ENCODE assay signal across 8 cellular contexts in the genomic region with DNA sequence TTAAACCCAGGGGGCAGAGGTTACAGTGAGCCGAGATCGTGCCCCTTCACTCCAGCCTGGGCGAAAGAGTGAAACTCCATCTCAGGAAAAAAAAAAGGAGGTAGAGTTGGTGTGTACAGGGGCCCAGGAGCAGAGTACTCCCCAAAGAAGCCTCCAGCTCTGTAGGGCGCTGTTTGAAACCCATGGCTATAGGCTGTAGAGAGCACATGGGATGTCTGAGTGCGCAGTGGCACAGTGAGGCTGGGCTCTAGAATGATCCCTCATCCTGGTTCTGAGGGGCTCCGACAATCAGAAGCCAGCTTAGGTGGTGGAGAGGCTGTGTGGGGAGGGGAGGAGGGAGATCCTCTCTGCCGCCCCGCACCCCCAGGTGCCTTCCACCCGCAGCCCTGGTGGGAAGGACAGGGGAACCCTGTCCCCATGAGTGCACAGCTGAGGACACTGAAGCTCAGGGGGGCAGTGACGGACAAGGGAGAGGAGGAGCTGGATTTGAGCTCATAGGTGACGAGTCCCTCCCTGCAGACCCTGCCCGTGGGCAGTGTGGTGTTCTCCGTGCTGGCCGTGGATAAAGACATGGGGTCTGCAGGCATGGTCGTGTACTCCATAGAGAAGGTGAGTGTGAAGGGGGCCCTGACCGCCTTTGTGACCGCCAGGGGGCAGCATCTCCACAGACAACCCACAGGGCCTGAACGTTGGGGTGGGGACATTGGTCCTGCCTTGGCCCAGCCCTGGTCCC. TPM values are rescaled to one million over a fixed set of nuclear protein-coding genes. Genes with fewer than 3 reads are reported as not detected.
DNase-seq lines count a peak whose midpoint lies in the region; ATAC-seq, FAIRE-seq and TF ChIP-seq lines count a peak whose summit lies in the region.

No MANE protein-coding gene starts in this region.

- DNase-seq in A549 (ENCODE audit: low read depth in 1 of 2, low spot score in 1 of 2) (peak; percentile 58 to 70), brain microvascular endothelial cell (peak; percentile 25), kidney (peak; percentile 86)
- peak; percentile 87 for DNase-seq in stimulated activated CD4-positive, alpha-beta T cell treated with anti-CD3 and anti-CD28 coated beads, Interleukin-2, amount 100 ng/mL, for 24 hours

- H3K4me1 ChIP-seq in A549 (0 out of 3 replicates have a peak, but pooled peaks cover 6% of the 10 kb centered on the region), KMS-11 (ENCODE audit: low read depth, poor library complexity, severe bottlenecking) (peaks cover 3% of the 10 kb centered on the region), kidney (ENCODE audit: control insufficient read depth in 1 of 2, insufficient read depth in 1 of 2, low read depth in 1 of 2, low read length in 2 of 2) (no peaks in the 10 kb centered on the region)

- H3K4me2 ChIP-seq in A549 (peak overlapping the region; percentile 39; the same call in 1 of the 3 replicates), KMS-11 (no peak overlapping the region; the same call in 1 of the 2 replicates)

- in situ Hi-C loops in brain microvascular endothelial cell (cut with HindIII; ENCODE audit: low pct_ligation_motif_present, low sequenced_read_pairs): no loop called here

- TF ChIP-seq EP300 in A549 (IDR thresholded peaks at IDR 0.05): no peak

- H3K9me3 ChIP-seq in A549: no peaks in the 10 kb centered on the region
- H3K9me3 ChIP-seq in kidney (ENCODE audit: control insufficient read depth in 1 of 2, low read length in 2 of 2): no peaks in the 10 kb centered on the region

- TF ChIP-seq CTCF in A549 (IDR thresholded peaks at IDR 0.05) (peak; percentile 75), GM12875 (IDR thresholded peaks at IDR 0.05; ENCODE audit: borderline replicate concordance, insufficient read depth, low read depth, low read length) (peak; percentile 94), KMS-11 (conservative IDR thresholded peaks at IDR 0.05; ENCODE audit: low read depth, low read length) (peak; percentile 76), WI38 (IDR thresholded peaks at IDR 0.05; ENCODE audit: low read depth, low read length) (peak; percentile 88), brain microvascular endothelial cell (IDR thresholded peaks at IDR 0.05; ENCODE audit: low read depth, low read length, missing control alignments) (peak; percentile 89), kidney (IDR thresholded peaks at IDR 0.05; ENCODE audit: borderline replicate concordance, extremely low read depth, insufficient read depth) (peak; percentile 68)

- intact Hi-C loops in kidney (cut with DNase I): no loop called here

- H3K36me3 ChIP-seq in KMS-11 (ENCODE audit: insufficient read depth) (no peaks in the 10 kb centered on the region), brain microvascular endothelial cell (replicated peaks) (no peaks in the 10 kb centered on the region), kidney (ENCODE audit: control insufficient read depth in 1 of 2, insufficient read depth in 2 of 2, low read length in 2 of 2) (no peaks in the 10 kb centered on the region)

- no peak for TF ChIP-seq POLR2A in A549 (IDR thresholded peaks at IDR 0.05; ENCODE audit: low read length)

- TF ChIP-seq RAD21 in A549 (conservative IDR thresholded peaks at IDR 0.05 in 1 of 2, IDR thresholded peaks at IDR 0.05 in 1 of 2): peak; percentile 80

- peak overlapping the region; percentile 38; the same call in 1 of the 2 replicates for H2AFZ ChIP-seq in KMS-11 (ENCODE audit: low read depth)

- H3K79me2 ChIP-seq in KMS-11 (ENCODE audit: insufficient read depth, low read depth): no peaks in the 10 kb centered on the region

- no peak overlapping the region for H3K27ac ChIP-seq in A549
- H3K27ac ChIP-seq in KMS-11: no peak overlapping the region
- H3K27ac ChIP-seq in brain microvascular endothelial cell: no peak overlapping the region
- no peak overlapping the region for H3K27ac ChIP-seq in kidney (ENCODE audit: low read depth in 2 of 2, low read length in 2 of 2)

- no peak overlapping the region for H3K9ac ChIP-seq in KMS-11
- no peak overlapping the region for H3K9ac ChIP-seq in kidney (ENCODE audit: low read length in 2 of 2)

- no peaks in the 10 kb centered on the region for H4K20me1 ChIP-seq in KMS-11 (ENCODE audit: insufficient read depth)

- no peaks in the 10 kb centered on the region for H3K27me3 ChIP-seq in KMS-11 (ENCODE audit: insufficient read depth, low read depth)
- no peaks in the 10 kb centered on the region for H3K27me3 ChIP-seq in brain microvascular endothelial cell (replicated peaks)

- ATAC-seq in A549 (peak; percentile 60 to 87; a peak in 5 of 6 replicates), GM19395 (IDR thresholded peaks at IDR 0.05; ENCODE audit: unreplicated experiment) (no peak)

- no peak for FAIRE-seq in A549 (lab: Jason Lieb, UNC)
- no peak for FAIRE-seq in kidney (lab: Jason Lieb, UNC)

- CTCF ChIA-PET in A549 (lab: Yijun Ruan, JAX): interaction anchor here (0.6 to 4.4 kb wide), 35 partner anchors 8 to 844 kb away, joined by 3 to 39 read pairs (median 5); a partner anchor contains a TSS

- POLR2A ChIA-PET in A549 (lab: Yijun Ruan, JAX): interaction anchor here (0.8 to 0.9 kb wide), 2 partner anchors 73 to 126 kb away, joined by 3 to 4 read pairs; a partner anchor contains a TSS

- WGBS in A549 (ENCODE audit: missing lambda C conversion rate): 26% methylated on average over 18 of the region's 18 CpGs

- H3K4me3 ChIP-seq in A549 (no peak overlapping the region), GM12875 (ENCODE audit: low read depth, low read length) (no peak overlapping the region), KMS-11 (IDR thresholded peaks at IDR 0.05; ENCODE audit: insufficient read depth, low read depth, low read length) (no peak overlapping the region), WI38 (ENCODE audit: low read depth, low read length) (no peak overlapping the region), brain microvascular endothelial cell (ENCODE audit: low read depth, low read length) (no peak overlapping the region), kidney (ENCODE audit: low read length in 2 of 2) (no peak overlapping the region)

TF ChIP-seq in A549, 52 proteins besides CTCF, POLR2A, EP300 and RAD21:
- TF ChIP-seq MAZ (IDR thresholded peaks at IDR 0.05; ENCODE audit: borderline replicate concordance, low read depth, low read length) (no peak), SMC3 (IDR thresholded peaks at IDR 0.05) (peak; percentile 70)

RNA-seq across cellular contexts. Expression of a gene that starts 24.6 kb away (rescaled TPM):
- polyA plus RNA-seq in A549 (2011; rRNA removed) (0.08 and 0.09 TPM in 2 replicates), A549 (2017; fragmentation: RNase III; extraction: RNeasy Plus Mini Kit Qiagen cat#74134 plus additional on column Dnase treatment) (not detected in 3 replicates), kidney (ENCODE audit: insufficient read depth, low read depth, low replicate concordance) (8.0 TPM)
- 0.01 TPM in 1 of 2 replicates, not detected in the other for polyA plus RNA-seq in A549 (2012; cell fraction: cytosol; rRNA removed)
- polyA plus RNA-seq in A549 (2012; cell fraction: nucleus; rRNA removed): 0.10 and 0.38 TPM in 2 replicates
- polyA minus RNA-seq in A549 (2011; rRNA and poly(A)+ RNA removed): 0.10 and 0.12 TPM in 2 replicates
- total RNA-seq in kidney: 4.2 TPM

RNA-seq across cellular contexts. Expression of a gene that starts 36.2 kb away (rescaled TPM):
- polyA plus RNA-seq in A549 (2011; rRNA removed) (3.1 and 4.2 TPM in 2 replicates), A549 (2017; fragmentation: RNase III; extraction: RNeasy Plus Mini Kit Qiagen cat#74134 plus additional on column Dnase treatment) (6.1 to 6.7 TPM (median 6.4 TPM) in 3 replicates), kidney (ENCODE audit: insufficient read depth, low read depth, low replicate concordance) (0.45 TPM)
- 3.4 and 5.1 TPM in 2 replicates for polyA plus RNA-seq in A549 (2012; cell fraction: cytosol; rRNA removed)
- polyA plus RNA-seq in A549 (2012; cell fraction: nucleus; rRNA removed): 4.0 and 5.0 TPM in 2 replicates
- polyA minus RNA-seq in A549 (2011; rRNA and poly(A)+ RNA removed): 3.8 and 4.1 TPM in 2 replicates
- total RNA-seq in kidney: 1.3 TPM

RNA-seq across cellular contexts. Expression of a gene that starts 36.5 kb away (rescaled TPM):
- 9.2 and 9.9 TPM in 2 replicates for polyA plus RNA-seq in A549 (2011; rRNA removed)
- 26.5 and 39.3 TPM in 2 replicates for polyA plus RNA-seq in A549 (2012; cell fraction: cytosol; rRNA removed)
- polyA plus RNA-seq in A549 (2012; cell fraction: nucleus; rRNA removed): 125 and 153 TPM in 2 replicates
- polyA plus RNA-seq in A549 (2017; fragmentation: RNase III; extraction: RNeasy Plus Mini Kit Qiagen cat#74134 plus additional on column Dnase treatment): 30.4 to 35.8 TPM (median 32.7 TPM) in 3 replicates
- 6.4 and 10.0 TPM in 2 replicates for polyA minus RNA-seq in A549 (2011; rRNA and poly(A)+ RNA removed)
- total RNA-seq in kidney: 61.8 TPM
- polyA plus RNA-seq in kidney (ENCODE audit: insufficient read depth, low read depth, low replicate concordance): 12.5 TPM

RNA-seq across cellular contexts. Expression of a gene that starts 56.6 kb away (rescaled TPM):
- 0.26 and 0.37 TPM in 2 replicates for polyA plus RNA-seq in A549 (2011; rRNA removed)
- polyA plus RNA-seq in A549 (2012; cell fraction: cytosol; rRNA removed): 0.98 TPM in 2 replicates
- polyA plus RNA-seq in A549 (2012; cell fraction: nucleus; rRNA removed): 0.94 and 0.96 TPM in 2 replicates
- 0.65 to 1.2 TPM (median 0.74 TPM) in 3 replicates for polyA plus RNA-seq in A549 (2017; fragmentation: RNase III; extraction: RNeasy Plus Mini Kit Qiagen cat#74134 plus additional on column Dnase treatment)
- not detected in 2 replicates for polyA minus RNA-seq in A549 (2011; rRNA and poly(A)+ RNA removed)
- total RNA-seq in kidney: not detected
- not detected for polyA plus RNA-seq in kidney (ENCODE audit: insufficient read depth, low read depth, low replicate concordance)

RNA-seq across cellular contexts. Expression of a gene that starts 56.7 kb away (rescaled TPM):
- polyA plus RNA-seq in A549 (2011; rRNA removed) (not detected in 2 replicates), A549 (2017; fragmentation: RNase III; extraction: RNeasy Plus Mini Kit Qiagen cat#74134 plus additional on column Dnase treatment) (not detected in 3 replicates), kidney (ENCODE audit: insufficient read depth, low read depth, low replicate concordance) (not detected)
- polyA plus RNA-seq in A549 (2012; cell fraction: cytosol; rRNA removed): not detected in 2 replicates
- not detected in 2 replicates for polyA plus RNA-seq in A549 (2012; cell fraction: nucleus; rRNA removed)
- polyA minus RNA-seq in A549 (2011; rRNA and poly(A)+ RNA removed): not detected in 2 replicates
- total RNA-seq in kidney: not detected

Comparison
In these comparisons a context has a peak if more than half of its experiments do, and no peak if none do; other contexts are left out.
1. DNase-seq: peak in every context shown above with its lines; median percentile 87 in stimulated activated CD4-positive, alpha-beta T cell treated with anti-CD3 and anti-CD28 coated beads, Interleukin-2, amount 100 ng/mL, for 24 hours; 86 in kidney; 64 in A549; 25 in brain microvascular endothelial cell.